Comparison of ENCODE assay signal across 19 cellular contexts in genomic region chrX:44975666-44976263, GRCh38.
DNase-seq lines count a peak whose midpoint lies in the region; ATAC-seq, FAIRE-seq and TF ChIP-seq lines count a peak whose summit lies in the region.
"Had no signal": no experiment of that assay in that cellular context is flagged by ENCODE, and none has a peak within 500 bp of the region (broad histone marks: within the 10 kb centered on the region; RNA-seq: fewer than 3 reads in every experiment).

No MANE protein-coding gene starts in this region.

- peaks cover 15% of the 10 kb centered on the region for H3K4me1 Mint-ChIP-seq in activated CD4-positive, alpha-beta T cell treated with anti-CD3 and anti-CD28 coated beads for 36 hours

- H3K36me3 Mint-ChIP-seq in activated CD4-positive, alpha-beta T cell treated with anti-CD3 and anti-CD28 coated beads for 36 hours (ENCODE audit: low read depth), result peaks cover 39% of the 10 kb centered on the region
- H3K36me3 Mint-ChIP-seq: natural killer cell had no signal

- no peaks in the 10 kb centered on the region for H3K27me3 ChIP-seq in foreskin keratinocyte

- intact Hi-C loops in activated CD4-positive, alpha-beta T cell treated with anti-CD3 and anti-CD28 coated beads for 36 hours (cut with DNase I, micrococcal nuclease), result no loop called here
- intact Hi-C loops in head of caudate nucleus (cut with DNase I), result no loop called here

- no peak overlapping the region for H3K27ac Mint-ChIP-seq in activated CD4-positive, alpha-beta T cell treated with anti-CD3 and anti-CD28 coated beads for 36 hours
- H3K27ac Mint-ChIP-seq: H9; stimulated activated naive B cell treated with anti-CD40 and anti-IgM and Interleukin-4, amounts not matched to agents 10 μg/mL and 1 μg/mL and 100 μg/mL, for 72 hours had no signal

- TF ChIP-seq CTCF in foreskin keratinocyte (conservative IDR thresholded peaks at IDR 0.05), result no peak

- H3K27me3 Mint-ChIP-seq in activated CD4-positive, alpha-beta T cell treated with anti-CD3 and anti-CD28 coated beads for 36 hours, result no peaks in the 10 kb centered on the region
- H3K27me3 Mint-ChIP-seq: stimulated activated naive B cell treated with anti-CD40 and anti-IgM and Interleukin-4, amounts not matched to agents 10 μg/mL and 1 μg/mL and 100 μg/mL, for 72 hours had no signal

- ATAC-seq in foreskin keratinocyte (peak; percentile 62), HG03135 (IDR thresholded peaks at IDR 0.05; ENCODE audit: unreplicated experiment) (no peak)
- no peak for ATAC-seq in activated CD4-positive, alpha-beta T cell treated with anti-CD3 and anti-CD28 coated beads for 36 hours
- ATAC-seq: stimulated activated naive B cell treated with anti-CD40 and anti-IgM and Interleukin-4, amounts not matched to agents 10 μg/mL and 1 μg/mL and 100 μg/mL, for 72 hours had no signal

- CTCF ChIA-PET in activated CD4-positive, alpha-beta T cell treated with anti-CD3 and anti-CD28 coated beads for 36 hours (lab: Charles Lee), result interaction anchor here (0.6 kb wide), 1 partner anchor 19 kb away, joined by 4 read pairs; no protein-coding TSS in a partner anchor

- peaks cover 20% of the 10 kb centered on the region for H3K9me3 Mint-ChIP-seq in activated CD4-positive, alpha-beta T cell treated with anti-CD3 and anti-CD28 coated beads for 36 hours (ENCODE audit: low read depth)
- H3K9me3 Mint-ChIP-seq: natural killer cell had no signal

- peaks cover 16% of the 10 kb centered on the region for H3K4me1 ChIP-seq in foreskin keratinocyte

- peak overlapping the region; percentile 52 for H3K27ac ChIP-seq in foreskin keratinocyte

- TF ChIP-seq POLR2A in GM12892 (IDR thresholded peaks at IDR 0.05; ENCODE audit: low read depth, low read length), result no peak

- DNase-seq in CMK (ENCODE audit: low read depth), result peak; percentile 7
- DNase-seq in GM12892 (ENCODE audit: insufficient read length), result no peak
- peak; percentile 2 for DNase-seq in OCI-M1 (lab: John Stamatoyannopoulos, UW)
- DNase-seq in foreskin keratinocyte, result peak; percentile 11 to 54
- no peak for DNase-seq in activated CD4-positive, alpha-beta T cell treated with anti-CD3 and anti-CD28 coated beads for 36 hours
- no peak for DNase-seq in head of caudate nucleus
- no peak for DNase-seq in NK-92 (lab: John Stamatoyannopoulos, UW; ENCODE audit: unreplicated experiment)
- DNase-seq: activated naive CD4-positive, alpha-beta T cell treated with anti-CD3 and anti-CD28 coated beads for 36 hours; activated T-cell treated with anti-CD3 and anti-CD28 coated beads for 4 hours; aorta; foreskin fibroblast; H9; MM.1S; natural killer cell; NCI-H446; SHP77; stimulated activated naive B cell treated with anti-CD40 and anti-IgM and Interleukin-4, amounts not matched to agents 10 μg/mL and 1 μg/mL and 100 μg/mL, for 72 hours; T-helper 1 cell had no signal

- no peak overlapping the region for H3K4me3 Mint-ChIP-seq in activated CD4-positive, alpha-beta T cell treated with anti-CD3 and anti-CD28 coated beads for 36 hours
- H3K4me3 Mint-ChIP-seq: activated naive CD4-positive, alpha-beta T cell treated with anti-CD3 and anti-CD28 coated beads for 36 hours; H9; natural killer cell; stimulated activated naive B cell treated with anti-CD40 and anti-IgM and Interleukin-4, amounts not matched to agents 10 μg/mL and 1 μg/mL and 100 μg/mL, for 72 hours had no signal

- POLR2A ChIA-PET in activated CD4-positive, alpha-beta T cell treated with anti-CD3 and anti-CD28 coated beads for 36 hours (lab: Charles Lee), result no interaction called here

- peak; percentile 77 for FAIRE-seq in GM12892 (lab: Jason Lieb, UNC)

Comparison
In these comparisons a context has a peak if more than half of its experiments do, and no peak if none do; other contexts are left out.
1. DNase-seq: peak in CMK (single experiment), OCI-M1 (single experiment) and foreskin keratinocyte (2 of 2); none in GM12892 (single experiment), activated CD4-positive, alpha-beta T cell treated with anti-CD3 and anti-CD28 coated beads for 36 hours (single experiment), head of caudate nucleus (0 of 42) and NK-92 (single experiment).